Comparison of ENCODE assay signal across 9 cellular contexts in the genomic region with DNA sequence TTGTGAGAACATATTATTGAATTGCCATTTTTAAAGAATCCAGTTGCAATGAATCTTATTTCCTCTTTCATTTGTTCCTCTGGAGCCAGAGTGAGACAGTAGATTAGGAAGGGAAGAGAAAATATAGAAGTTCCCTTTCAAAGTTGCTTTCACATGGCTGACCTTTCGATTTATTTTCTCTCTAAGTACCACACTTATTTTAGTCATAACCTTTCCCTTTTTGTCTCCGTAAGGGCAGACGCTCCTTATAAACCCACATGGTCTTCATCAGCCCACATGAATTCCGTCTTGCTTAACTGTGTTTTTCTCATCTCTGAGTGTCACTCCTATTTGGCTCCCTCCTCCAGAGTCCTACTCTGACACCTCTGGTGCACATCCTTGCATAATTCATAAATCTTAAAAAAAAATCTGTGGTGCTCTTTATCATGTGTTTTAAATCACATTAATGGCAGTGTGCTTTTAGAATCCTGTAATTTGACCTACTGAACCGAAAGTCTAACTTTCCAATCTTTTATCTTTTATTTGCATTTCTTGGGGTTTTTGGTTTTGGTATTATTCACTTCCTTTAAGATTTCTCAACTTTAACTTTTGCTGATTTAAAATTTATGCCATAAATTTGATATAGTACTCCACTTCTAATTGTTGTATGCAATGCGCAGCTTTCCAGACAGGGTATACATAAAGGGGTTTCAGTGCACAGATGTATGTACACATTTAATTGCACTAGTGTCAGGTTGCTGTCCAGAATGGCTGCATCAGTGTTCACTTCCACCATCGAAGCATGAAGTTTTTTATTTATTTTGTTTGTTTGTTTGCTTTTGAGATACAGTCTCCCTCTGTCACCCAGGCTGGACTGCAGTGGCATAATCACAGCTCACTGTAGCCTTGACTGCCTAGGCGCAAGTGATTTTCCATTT. TPM values are rescaled to one million over a fixed set of nuclear protein-coding genes. Genes with fewer than 3 reads are reported as not detected.
DNase-seq lines count a peak whose midpoint lies in the region; ATAC-seq and TF ChIP-seq lines count a peak whose summit lies in the region.
"Had no signal": no experiment of that assay in that cellular context is flagged by ENCODE, and none has a peak within 500 bp of the region (broad histone marks: within the 10 kb centered on the region; RNA-seq: fewer than 3 reads in every experiment).

No MANE protein-coding gene starts in this region.

- TF ChIP-seq CTCF in Panc1 (IDR thresholded peaks at IDR 0.05) (no peak), esophagus squamous epithelium (IDR thresholded peaks at IDR 0.05) (no peak), thyroid gland (IDR thresholded peaks at IDR 0.05) (no peak)

- H3K4me1 ChIP-seq in Panc1 (ENCODE audit: control insufficient read depth, insufficient read depth, low read length) (peaks cover 2% of the 10 kb centered on the region; the same call in 1 of the 2 replicates), esophagus squamous epithelium (peaks cover 0 to 35% (median 10%) of the 10 kb centered on the region in 3 donors), thyroid gland (no peaks in the 10 kb centered on the region)

- H3K9me3 ChIP-seq in Panc1 (ENCODE audit: control insufficient read depth, insufficient read depth, low read depth, low read length) (no peaks in the 10 kb centered on the region), esophagus squamous epithelium (peaks cover 0 to 9% (median 6%) of the 10 kb centered on the region in 3 donors), thyroid gland (no peaks in the 10 kb centered on the region)

- H3K4me3 ChIP-seq in Panc1 (ENCODE audit: low read depth in 2 of 2, low read length in 2 of 2) (no peak overlapping the region), esophagus squamous epithelium (no peak overlapping the region), thyroid gland (replicated peaks in 1 of 3) (no peak overlapping the region)
- H3K4me3 ChIP-seq: coronary artery had no signal

- in situ Hi-C loops in G401 (cut with HindIII; ENCODE audit: low sequenced_read_pairs) (no loop called here), Panc1 (cut with HindIII; ENCODE audit: low pct_unique_long_range_greater_than_20kb, low sequenced_read_pairs) (no loop called here)

- intact Hi-C loops in Panc1 (cut with micrococcal nuclease; ENCODE audit: unreplicated experiment) (no loop called here), esophagus squamous epithelium (cut with DNase I) (no loop called here), thyroid gland (cut with DNase I) (loop anchor here (10.0 kb wide), 1 partner anchor 99 kb away; no protein-coding TSS in a partner anchor)

- H3K36me3 ChIP-seq in Panc1 (ENCODE audit: control insufficient read depth, insufficient read depth, low read length) (no peaks in the 10 kb centered on the region), esophagus squamous epithelium (no peaks in the 10 kb centered on the region), thyroid gland (no peaks in the 10 kb centered on the region)

- POLR2A ChIA-PET in Panc1 (lab: Charles Lee): no interaction called here

- H3K27ac ChIP-seq in Panc1 (ENCODE audit: low read length) (peak overlapping the region; percentile 64), esophagus squamous epithelium (no peak overlapping the region), thyroid gland (no peak overlapping the region)
- H3K27ac ChIP-seq: coronary artery had no signal

- no peaks in the 10 kb centered on the region for H3K27me3 ChIP-seq in Panc1 (ENCODE audit: control insufficient read depth, insufficient read depth, low read length)
- no peaks in the 10 kb centered on the region for H3K27me3 ChIP-seq in esophagus squamous epithelium
- no peaks in the 10 kb centered on the region for H3K27me3 ChIP-seq in thyroid gland

- peak; percentile 3 for DNase-seq in G401 (ENCODE audit: low spot score)
- DNase-seq in Panc1 (ENCODE audit: low read depth, low spot score): no peak
- peak; percentile 22 for DNase-seq in inferior parietal cortex (ENCODE audit: extremely low spot score)
- DNase-seq in esophagus squamous epithelium (lab: John Stamatoyannopoulos, UW): no peak
- no peak for DNase-seq in activated gamma-delta T cell treated with Interleukin-2 at 50 U/mL for 16 hours
- no peak for DNase-seq in thyroid gland
- no peak for DNase-seq in HT-29 (ENCODE audit: low spot score)

- no TSS peak for BruUV-seq in Panc1 (replicated peaks; lab: Mats Ljungman, UMichigan)

- TF ChIP-seq POLR2A in esophagus squamous epithelium (IDR thresholded peaks at IDR 0.05): no peak
- no peak for TF ChIP-seq POLR2A in thyroid gland (IDR thresholded peaks at IDR 0.05)

- WGBS in esophagus squamous epithelium, 2 donors: 51 to 70% methylated on average over 8 of the region's 8 CpGs
- WGBS in thyroid gland, 2 donors: 71 to 80% methylated on average over 8 of the region's 8 CpGs

- ATAC-seq in GM21786 (IDR thresholded peaks at IDR 0.05; ENCODE audit: unreplicated experiment): peak; percentile 43
- ATAC-seq in Panc1: peak; percentile 77

- CTCF ChIA-PET in Panc1 (lab: Charles Lee): no interaction called here

RNA-seq across cellular contexts. Expression of gene ZNF396, which starts 38.6 kb away (rescaled TPM):
- 0.03 and 0.25 TPM in 2 replicates for total RNA-seq in G401 (2014; rRNA removed; shearing (Covaris generic))
- total RNA-seq in Panc1 (2021; ENCODE audit: unreplicated experiment) (2.8 TPM), esophagus squamous epithelium (1 to 10 TPM in 2 of 4 donors, under 1 TPM in 2; 0.11 to 2.0 (median 0.95) TPM), thyroid gland (10 to 100 TPM in 1 of 4 donors, 1 to 10 TPM in 3; 5.3 to 14.2 (median 9.1) TPM)
- polyA plus RNA-seq in Panc1 (2012; ENCODE audit: insufficient read length): 2.0 TPM
- 0.03 TPM in 1 of 2 replicates, not detected in the other for total RNA-seq in HT-29 (2014; rRNA removed; shearing (Covaris generic))

Comparison
In these comparisons a context has a peak if more than half of its experiments do, and no peak if none do; other contexts are left out.
1. DNase-seq: peak in G401 (single experiment) and inferior parietal cortex (single experiment); none in Panc1 (single experiment), esophagus squamous epithelium (single experiment), activated gamma-delta T cell treated with Interleukin-2 at 50 U/mL for 16 hours (single experiment), thyroid gland (0 of 2) and HT-29 (single experiment).